Comparison of ENCODE assay signal across 19 cellular contexts in genomic region chr3:52743721-52744120, GRCh38. TPM values are rescaled to one million over a fixed set of nuclear protein-coding genes. Genes with fewer than 3 reads are reported as not detected.
A peak's percentile ranks its signal among the peaks of the same experiment; 100 is the strongest.
DNase-seq lines count a peak whose midpoint lies in the region; ATAC-seq and TF ChIP-seq lines count a peak whose summit lies in the region.
"Had no signal": no experiment of that assay in that cellular context is flagged by ENCODE, and none has a peak within 500 bp of the region (broad histone marks: within the 10 kb centered on the region; RNA-seq: fewer than 3 reads in every experiment).

No MANE protein-coding gene starts in this region.

- no peak overlapping the region for H3K4me3 Mint-ChIP-seq in CD8-positive, alpha-beta T cell
- no peak overlapping the region for H3K4me3 Mint-ChIP-seq in activated T-helper 17 cell treated with anti-CD3 and anti-CD28 coated beads, Interleukin-2, amount 50 U/mL, for 72 hours
- no peak overlapping the region for H3K4me3 Mint-ChIP-seq in progenitor cell of endocrine pancreas (ENCODE audit: low read depth)
- H3K4me3 Mint-ChIP-seq: CD4-positive, alpha-beta memory T cell; GM23338; H9 had no signal

- no peak for TF ChIP-seq CTCF in CD8-positive, alpha-beta T cell (IDR thresholded peaks at IDR 0.05)
- no peak for TF ChIP-seq CTCF in liver (IDR thresholded peaks at IDR 0.05; ENCODE audit: low read depth, low read length, missing input control)
- no peak for TF ChIP-seq CTCF in progenitor cell of endocrine pancreas (IDR thresholded peaks at IDR 0.05; ENCODE audit: unreplicated experiment)
- no peak for TF ChIP-seq CTCF in GM13977 (IDR thresholded peaks at IDR 0.05; ENCODE audit: extremely low read depth, insufficient read depth, missing control alignments)

- no peaks in the 10 kb centered on the region for H3K9me3 Mint-ChIP-seq in CD8-positive, alpha-beta T cell
- H3K9me3 Mint-ChIP-seq in activated T-helper 17 cell treated with anti-CD3 and anti-CD28 coated beads, Interleukin-2, amount 50 U/mL, for 72 hours: no peaks in the 10 kb centered on the region
- H3K9me3 Mint-ChIP-seq in progenitor cell of endocrine pancreas (ENCODE audit: low read depth): no peaks in the 10 kb centered on the region
- H3K9me3 Mint-ChIP-seq: CD4-positive, alpha-beta memory T cell; GM23338; H9 had no signal

- no peaks in the 10 kb centered on the region for H3K27me3 Mint-ChIP-seq in CD8-positive, alpha-beta T cell (ENCODE audit: low read depth)
- H3K27me3 Mint-ChIP-seq in activated T-helper 17 cell treated with anti-CD3 and anti-CD28 coated beads, Interleukin-2, amount 50 U/mL, for 72 hours: no peaks in the 10 kb centered on the region
- H3K27me3 Mint-ChIP-seq in progenitor cell of endocrine pancreas: no peaks in the 10 kb centered on the region
- H3K27me3 Mint-ChIP-seq: CD4-positive, alpha-beta memory T cell had no signal

- H3K4me3 ChIP-seq in CD8-positive, alpha-beta T cell (ENCODE audit: low read depth, low read length): no peak overlapping the region
- H3K4me3 ChIP-seq in liver (ENCODE audit: low read depth in 1 of 3, low read length in 3 of 3): no peak overlapping the region
- H3K4me3 ChIP-seq: A549, GM23338 had no signal

- peaks cover 41% of the 10 kb centered on the region for H3K36me3 ChIP-seq in CD8-positive, alpha-beta T cell (ENCODE audit: insufficient read depth, low read length)
- H3K36me3 ChIP-seq in liver (ENCODE audit: control insufficient read depth in 4 of 4, insufficient read depth in 3 of 4, low read depth in 1 of 4, low read length in 3 of 4): peaks cover 16 to 57% (median 44%) of the 10 kb centered on the region in 4 donors

- no peaks in the 10 kb centered on the region for H3K27me3 ChIP-seq in CD8-positive, alpha-beta T cell (ENCODE audit: insufficient read depth, low read length)
- no peaks in the 10 kb centered on the region for H3K27me3 ChIP-seq in liver (ENCODE audit: control insufficient read depth in 4 of 4, insufficient read depth in 4 of 4, low read length in 3 of 4)

- WGBS in liver: 56% methylated on average over 2 of the region's 2 CpGs

- TF ChIP-seq RAD21 in liver (IDR thresholded peaks at IDR 0.05): no peak

- peaks cover 71% of the 10 kb centered on the region for H3K36me3 Mint-ChIP-seq in CD8-positive, alpha-beta T cell
- H3K36me3 Mint-ChIP-seq in activated T-helper 17 cell treated with anti-CD3 and anti-CD28 coated beads, Interleukin-2, amount 50 U/mL, for 72 hours (ENCODE audit: low read depth): peaks cover 46% of the 10 kb centered on the region
- peaks cover 45% of the 10 kb centered on the region for H3K36me3 Mint-ChIP-seq in progenitor cell of endocrine pancreas (ENCODE audit: insufficient read depth)

- ATAC-seq in CD8-positive, alpha-beta T cell: no peak
- no peak for ATAC-seq in activated T-helper 17 cell treated with anti-CD3 and anti-CD28 coated beads, Interleukin-2, amount 50 U/mL, for 72 hours (replicated peaks)
- ATAC-seq: A549, GM23338, HCT116 had no signal

- POLR2A ChIA-PET in CD8-positive, alpha-beta T cell (lab: Charles Lee): no interaction called here

- H3K4me1 ChIP-seq in CD8-positive, alpha-beta T cell (ENCODE audit: insufficient read depth, low read length): no peaks in the 10 kb centered on the region
- peaks cover 0 to 14% (median 6%) of the 10 kb centered on the region in 4 donors for H3K4me1 ChIP-seq in liver (ENCODE audit: control insufficient read depth in 4 of 4, insufficient read depth in 4 of 4, low read length in 3 of 4)
- H3K4me1 ChIP-seq: A549 had no signal

- H3K9me3 ChIP-seq in CD8-positive, alpha-beta T cell (ENCODE audit: low read length): no peaks in the 10 kb centered on the region
- H3K9me3 ChIP-seq in liver (ENCODE audit: control insufficient read depth in 4 of 4, low read length in 3 of 4): no peaks in the 10 kb centered on the region
- H3K9me3 ChIP-seq: A549, Caco-2 had no signal

- peak overlapping the region; percentile 37 for H3K27ac Mint-ChIP-seq in CD8-positive, alpha-beta T cell
- peak overlapping the region; percentile 32 for H3K27ac Mint-ChIP-seq in activated T-helper 17 cell treated with anti-CD3 and anti-CD28 coated beads, Interleukin-2, amount 50 U/mL, for 72 hours
- peak overlapping the region; percentile 88 for H3K27ac Mint-ChIP-seq in progenitor cell of endocrine pancreas
- H3K27ac Mint-ChIP-seq: GM23338, H9 had no signal

- H3K27ac ChIP-seq in CD8-positive, alpha-beta T cell (ENCODE audit: low read depth, low read length): no peak overlapping the region
- no peak overlapping the region for H3K27ac ChIP-seq in liver (ENCODE audit: low read depth in 1 of 2, low read length in 2 of 2)
- H3K27ac ChIP-seq: A549 had no signal

- no peaks in the 10 kb centered on the region for H3K4me1 Mint-ChIP-seq in CD8-positive, alpha-beta T cell (ENCODE audit: low read depth)
- H3K4me1 Mint-ChIP-seq in activated T-helper 17 cell treated with anti-CD3 and anti-CD28 coated beads, Interleukin-2, amount 50 U/mL, for 72 hours: no peaks in the 10 kb centered on the region
- H3K4me1 Mint-ChIP-seq in progenitor cell of endocrine pancreas (ENCODE audit: low read depth): no peaks in the 10 kb centered on the region
- H3K4me1 Mint-ChIP-seq: CD4-positive, alpha-beta memory T cell; GM23338; H9 had no signal

- no peak for DNase-seq in CD8-positive, alpha-beta T cell
- DNase-seq in progenitor cell of endocrine pancreas (ENCODE audit: low spot score, unreplicated experiment) (no peak), ACHN (no peak), GM13977 (ENCODE audit: low spot score) (no peak), HUDEP-2 (lab: John Stamatoyannopoulos, UW; ENCODE audit: unreplicated experiment in 76 of 76) (no peak)
- DNase-seq: 8988T; C1 segment of cervical spinal cord; Caco-2; CD4-positive, alpha-beta memory T cell; DMS153; DND-41; H9 had no signal

- in situ Hi-C loops in ACHN (cut with HindIII; ENCODE audit: low pct_ligation_motif_present, low pct_unique_long_range_greater_than_20kb, low sequenced_read_pairs): no loop called here
- in situ Hi-C loops in GM13977 (cut with MboI; ENCODE audit: low pct_unique_long_range_greater_than_20kb, low sequenced_read_pairs, unreplicated experiment): no loop called here

- intact Hi-C loops in CD8-positive, alpha-beta T cell (cut with DNase I, micrococcal nuclease): loop anchor here (2.0 to 5.0 kb wide), 3 partner anchors 189 to 454 kb away; no protein-coding TSS in a partner anchor

- CTCF ChIA-PET in CD8-positive, alpha-beta T cell (lab: Charles Lee): interaction anchor here (0.6 to 1.4 kb wide), 3 partner anchors 46 to 195 kb away, joined by 3 to 4 read pairs (median 3); no protein-coding TSS in a partner anchor

- no peak overlapping the region for H3K9ac ChIP-seq in liver (ENCODE audit: low read depth in 1 of 2, low read length in 2 of 2)

TF ChIP-seq in liver, 16 proteins besides CTCF, POLR2A, EP300 and RAD21 (continues in another document):
- TF ChIP-seq, protein P1, sequence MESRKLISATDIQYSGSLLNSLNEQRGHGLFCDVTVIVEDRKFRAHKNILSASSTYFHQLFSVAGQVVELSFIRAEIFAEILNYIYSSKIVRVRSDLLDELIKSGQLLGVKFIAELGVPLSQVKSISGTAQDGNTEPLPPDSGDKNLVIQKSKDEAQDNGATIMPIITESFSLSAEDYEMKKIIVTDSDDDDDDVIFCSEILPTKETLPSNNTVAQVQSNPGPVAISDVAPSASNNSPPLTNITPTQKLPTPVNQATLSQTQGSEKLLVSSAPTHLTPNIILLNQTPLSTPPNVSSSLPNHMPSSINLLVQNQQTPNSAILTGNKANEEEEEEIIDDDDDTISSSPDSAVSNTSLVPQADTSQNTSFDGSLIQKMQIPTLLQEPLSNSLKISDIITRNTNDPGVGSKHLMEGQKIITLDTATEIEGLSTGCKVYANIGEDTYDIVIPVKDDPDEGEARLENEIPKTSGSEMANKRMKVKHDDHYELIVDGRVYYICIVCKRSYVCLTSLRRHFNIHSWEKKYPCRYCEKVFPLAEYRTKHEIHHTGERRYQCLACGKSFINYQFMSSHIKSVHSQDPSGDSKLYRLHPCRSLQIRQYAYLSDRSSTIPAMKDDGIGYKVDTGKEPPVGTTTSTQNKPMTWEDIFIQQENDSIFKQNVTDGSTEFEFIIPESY (IDR thresholded peaks at IDR 0.05): no peak
- TF ChIP-seq HNF4A (conservative IDR thresholded peaks at IDR 0.05) (peak in 1 of 2 donors; percentile 14), MAX (IDR thresholded peaks at IDR 0.05) (no peak), ATF3 (IDR thresholded peaks at IDR 0.05) (no peak), FOXA2 (IDR thresholded peaks at IDR 0.05) (no peak), NR2F2 (IDR thresholded peaks at IDR 0.05) (no peak)

RNA-seq across cellular contexts. Expression of gene NEK4, which starts 27.0 kb away (rescaled TPM):
- total RNA-seq in CD8-positive, alpha-beta T cell: 1 to 10 TPM; 5.1 to 5.6 TPM
- 10 to 100 TPM in 1 of 2 donors, 1 to 10 TPM in 1; 3.1 to 17.7 TPM for total RNA-seq in activated T-helper 17 cell treated with anti-CD3 and anti-CD28 coated beads, Interleukin-2, amount 50 U/mL, for 72 hours
- total RNA-seq in liver: 10 to 100 TPM; 24.0 to 28.7 TPM
- polyA plus RNA-seq in liver: 1 to 10 TPM; 5.4 to 6.8 TPM
- total RNA-seq in progenitor cell of endocrine pancreas: 49.8 and 51.1 TPM in 2 replicates

RNA-seq across cellular contexts. Expression of gene ITIH1, which starts 33.7 kb away (rescaled TPM):
- not detected for total RNA-seq in CD8-positive, alpha-beta T cell
- total RNA-seq in activated T-helper 17 cell treated with anti-CD3 and anti-CD28 coated beads, Interleukin-2, amount 50 U/mL, for 72 hours: not detected
- total RNA-seq in liver (1,000 to 10,000 TPM; 1,022 to 1,400 TPM), progenitor cell of endocrine pancreas (11.3 and 14.1 TPM in 2 replicates)
- polyA plus RNA-seq in liver: 1,000 to 10,000 TPM; 1,193 to 1,291 TPM
- total RNA-seq: Caco-2; CD4-positive, alpha-beta memory T cell; GM23338; H4; H9 had no signal
- polyA plus RNA-seq: A549; BJ; CD4-positive, alpha-beta memory T cell; GM23338 had no signal

RNA-seq across cellular contexts. Expression of gene SPCS1, which starts 37.8 kb away (rescaled TPM):
- 10 to 100 TPM; 58.5 to 59.6 TPM for total RNA-seq in CD8-positive, alpha-beta T cell
- total RNA-seq in activated T-helper 17 cell treated with anti-CD3 and anti-CD28 coated beads, Interleukin-2, amount 50 U/mL, for 72 hours: 100 to 1,000 TPM in 1 of 2 donors, 10 to 100 TPM in 1; 66.2 to 106 TPM
- total RNA-seq in liver (10 to 100 TPM; 42.3 to 65.9 TPM), progenitor cell of endocrine pancreas (85.1 and 89.6 TPM in 2 replicates)
- 100 to 1,000 TPM; 161 to 227 TPM for polyA plus RNA-seq in liver

RNA-seq across cellular contexts. Expression of gene GLT8D1, which starts 38.1 kb away (rescaled TPM):
- total RNA-seq in CD8-positive, alpha-beta T cell: 10 to 100 TPM in 1 of 2 experiments, 1 to 10 TPM in 1; 9.3 to 11.3 TPM
- total RNA-seq in activated T-helper 17 cell treated with anti-CD3 and anti-CD28 coated beads, Interleukin-2, amount 50 U/mL, for 72 hours: 10 to 100 TPM; 34.6 to 37.3 TPM
- 10 to 100 TPM; 33.3 to 77.9 TPM for total RNA-seq in liver
- polyA plus RNA-seq in liver: 10 to 100 TPM; 53.2 to 60.3 TPM
- 76.4 and 79.8 TPM in 2 replicates for total RNA-seq in progenitor cell of endocrine pancreas

RNA-seq across cellular contexts. Expression of gene ITIH3, which starts 50.9 kb away (rescaled TPM):
- not detected for total RNA-seq in CD8-positive, alpha-beta T cell
- total RNA-seq in activated T-helper 17 cell treated with anti-CD3 and anti-CD28 coated beads, Interleukin-2, amount 50 U/mL, for 72 hours: not detected
- total RNA-seq in liver (1,000 to 10,000 TPM in 1 of 2 donors, 100 to 1,000 TPM in 1; 507 to 1,075 TPM), progenitor cell of endocrine pancreas (0.87 and 1.2 TPM in 2 replicates)
- 1,000 to 10,000 TPM in 1 of 2 donors, 100 to 1,000 TPM in 1; 743 to 1,326 TPM for polyA plus RNA-seq in liver
- total RNA-seq: CD4-positive, alpha-beta memory T cell; GM23338; H4; H9 had no signal
- polyA plus RNA-seq: CD4-positive, alpha-beta memory T cell; GM23338 had no signal

Comparison
In these comparisons a context has a peak if more than half of its experiments do, and no peak if none do; other contexts are left out.
1. H3K27ac Mint-ChIP-seq: peak in every context shown above with its lines; median percentile 88 in progenitor cell of endocrine pancreas; 37 in CD8-positive, alpha-beta T cell; 32 in activated T-helper 17 cell treated with anti-CD3 and anti-CD28 coated beads, Interleukin-2, amount 50 U/mL, for 72 hours.
2. RNA of gene ITIH1, which starts 33.7 kb away (total RNA-seq): 1,022 to 1,400 TPM in liver; 11.3 to 14.1 TPM in progenitor cell of endocrine pancreas, not detected in CD8-positive, alpha-beta T cell and not detected in activated T-helper 17 cell treated with anti-CD3 and anti-CD28 coated beads, Interleukin-2, amount 50 U/mL, for 72 hours; every median in the first group is over 10 times any median in the second.